ENCODE assay signal across 10 cellular contexts in the genomic region with DNA sequence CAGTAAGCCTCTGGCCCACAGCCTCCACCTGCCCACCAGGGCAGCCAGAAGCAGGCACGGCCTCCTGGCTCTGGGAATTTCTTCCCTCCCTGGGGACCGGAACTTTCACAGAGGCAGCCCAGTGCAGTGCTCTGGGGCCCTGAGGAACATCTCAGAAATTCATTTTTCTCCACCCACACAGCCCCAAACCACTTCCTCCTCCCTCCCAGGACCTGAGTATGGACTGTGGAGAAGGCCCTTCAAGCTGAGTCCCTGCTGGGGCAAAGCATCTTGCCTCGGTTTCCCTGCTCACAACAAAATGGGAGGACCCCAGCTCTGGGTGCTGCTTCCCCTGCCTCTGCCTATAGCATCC.
DNase-seq lines count a peak whose midpoint lies in the region; ATAC-seq, FAIRE-seq and TF ChIP-seq lines count a peak whose summit lies in the region.
"Had no signal": no experiment of that assay in that cellular context is flagged by ENCODE, and none has a peak within 500 bp of the region (broad histone marks: within the 10 kb centered on the region; RNA-seq: fewer than 3 reads in every experiment).

No MANE protein-coding gene starts in this region.

- H3K9ac ChIP-seq in GM12878 (ENCODE audit: control insufficient read depth, insufficient read depth, low read length): peak overlapping the region; percentile 15

- no TSS peak for BruUV-seq in GM12878 (replicated peaks; lab: Mats Ljungman, UMichigan)

- intact Hi-C loops in GM12878 (cut with micrococcal nuclease; ENCODE audit: unreplicated experiment): no loop called here

- POLR2A ChIA-PET in GM12878 (lab: Charles Lee): no interaction called here

- DNase-seq in EL: peak; percentile 76
- no peak for DNase-seq in GM12878 (ENCODE audit: low read depth, low spot score)
- DNase-seq in kidney tubule cell (ENCODE audit: low spot score): no peak
- no peak for DNase-seq in NCI-H524 treated with DMSO at 0.1 percent for 48 hours (lab: John Stamatoyannopoulos, UW)
- no peak for DNase-seq in NCI-H1417 treated with DMSO at 0.1 percent for 48 hours (lab: John Stamatoyannopoulos, UW)
- DNase-seq: head of caudate nucleus, NCI-H146 had no signal

- H3K9me3 ChIP-seq in GM12878 (replicated peaks; ENCODE audit: control insufficient read depth, insufficient read depth, low read length): no peaks in the 10 kb centered on the region
- H3K9me3 ChIP-seq in neutrophil: no peaks in the 10 kb centered on the region

- no peaks in the 10 kb centered on the region for H3K27me3 ChIP-seq in GM12878 (replicated peaks in 1 of 2; ENCODE audit: control insufficient read depth in 2 of 2, insufficient read depth in 2 of 2, low read length in 1 of 2)
- H3K27me3 ChIP-seq in neutrophil: no peaks in the 10 kb centered on the region

- H2AFZ ChIP-seq in GM12878 (ENCODE audit: control insufficient read depth, low read depth, low read length): no peak overlapping the region; the same call in 1 of the 2 replicates

- FAIRE-seq in GM12878 (lab: Jason Lieb, UNC): no peak

- H3K4me3 ChIP-seq in GM12878: no peak overlapping the region
- no peak overlapping the region for H3K4me3 ChIP-seq in neutrophil (ENCODE audit: low read depth in 1 of 2, low read length in 1 of 2)

- CTCF ChIA-PET in GM12878 (lab: Yijun Ruan, JAX): interaction anchor here (1.0 kb wide), 1 partner anchor 96 kb away, joined by 3 read pairs; no protein-coding TSS in a partner anchor

- no peak for TF ChIP-seq EP300 in GM12878 (IDR thresholded peaks at IDR 0.05; ENCODE audit: borderline replicate concordance in 1 of 2, control insufficient read depth in 1 of 2, low read depth in 2 of 2, low read length in 2 of 2)

- in situ Hi-C loops in GM12878 (cut with MboI): no loop called here

- SMC1A ChIA-PET in GM12878 (lab: Charles Lee; ENCODE audit: uncharacterized antibody, unreplicated experiment): interaction anchor here (1.1 kb wide), 1 partner anchor 48 kb away, joined by 3 read pairs; no protein-coding TSS in a partner anchor

- H3K36me3 ChIP-seq in GM12878 (ENCODE audit: control insufficient read depth in 2 of 2, insufficient read depth in 2 of 2, low read length in 1 of 2): peaks cover 0 to 24% of the 10 kb centered on the region in 2 experiments; a peak in 3 of 4 replicates
- H3K36me3 ChIP-seq in neutrophil: peaks cover 46% of the 10 kb centered on the region

- H3K79me2 ChIP-seq in GM12878 (ENCODE audit: control insufficient read depth, insufficient read depth, low read length): no peaks in the 10 kb centered on the region; the same call in 1 of the 2 replicates

- 9% methylated on average over 3 of the region's 3 CpGs for WGBS in GM12878 (ENCODE audit: insufficient coverage, insufficient replicate concordance, low lambda C conversion rate, missing lambda C conversion rate)

- no peak for TF ChIP-seq POLR2A in GM12878 (IDR thresholded peaks at IDR 0.05; ENCODE audit: low read depth, low read length)

- no peak for TF ChIP-seq RAD21 in GM12878 (IDR thresholded peaks at IDR 0.05; ENCODE audit: insufficient read depth, low read depth, low read length)

- peak overlapping the region; percentile 7 for H3K4me2 ChIP-seq in GM12878 (ENCODE audit: control insufficient read depth, insufficient read depth)

- peaks cover 17% of the 10 kb centered on the region for H3K4me1 ChIP-seq in GM12878 (ENCODE audit: control insufficient read depth, insufficient read depth, low read length)
- H3K4me1 ChIP-seq in neutrophil (ENCODE audit: control insufficient read depth in 1 of 2, insufficient read depth in 1 of 2, low read depth in 1 of 2, low read length in 1 of 2): peaks cover 5 to 10% of the 10 kb centered on the region in 2 experiments

- no peaks in the 10 kb centered on the region for H4K20me1 ChIP-seq in GM12878 (ENCODE audit: control insufficient read depth, insufficient read depth)

- RAD21 ChIA-PET in GM12878 (lab: Charles Lee; ENCODE audit: unreplicated experiment): no interaction called here

- ATAC-seq in HG03103 (IDR thresholded peaks at IDR 0.05; ENCODE audit: low read depth, unreplicated experiment) (peak; percentile 51), GM12878 (peak; percentile 76), HG03460 (IDR thresholded peaks at IDR 0.05; ENCODE audit: unreplicated experiment) (no peak)

- H3K27ac ChIP-seq in GM12878 (ENCODE audit: control insufficient read depth, insufficient read depth) (peak overlapping the region; percentile 41), neutrophil (peak overlapping the region; percentile 59)

- TF ChIP-seq CTCF in GM12878 (IDR thresholded peaks at IDR 0.05 in 2 of 3, conservative IDR thresholded peaks at IDR 0.05 in 1 of 3; ENCODE audit: control insufficient read depth in 2 of 3, extremely low read depth in 1 of 3, insufficient read depth in 1 of 3, low read depth in 3 of 3, low read length in 3 of 3) (no peak), neutrophil (IDR thresholded peaks at IDR 0.05) (no peak)

TF ChIP-seq in GM12878, 131 proteins besides CTCF, POLR2A, EP300 and RAD21 (continues in another document):
- TF ChIP-seq POU2F2 (IDR thresholded peaks at IDR 0.05; ENCODE audit: borderline replicate concordance, low read depth, low read length) (no peak), PAX5 (IDR thresholded peaks at IDR 0.05; ENCODE audit: borderline replicate concordance, low read depth, low read length) (0 out of 2 replicates have a peak, but pooled peaks have one; percentile 10), GATAD2B (conservative IDR thresholded peaks at IDR 0.05; ENCODE audit: low read depth) (peak; percentile 85), RUNX3 (IDR thresholded peaks at IDR 0.05; ENCODE audit: low read length) (peak; percentile 87), CEBPZ (IDR thresholded peaks at IDR 0.05; ENCODE audit: low read depth, low read length) (no peak), RELB (IDR thresholded peaks at IDR 0.05; ENCODE audit: low read depth) (peak; percentile 47), MEF2B (IDR thresholded peaks at IDR 0.05; ENCODE audit: partially characterized antibody, poor library complexity, severe bottlenecking) (peak; percentile 96), TCF12 (IDR thresholded peaks at IDR 0.05; ENCODE audit: low read depth, low read length) (0 out of 2 replicates have a peak, but pooled peaks have one; percentile 53), MTA2 (IDR thresholded peaks at IDR 0.05; ENCODE audit: low read depth) (no peak)
- TF ChIP-seq, protein P1, sequence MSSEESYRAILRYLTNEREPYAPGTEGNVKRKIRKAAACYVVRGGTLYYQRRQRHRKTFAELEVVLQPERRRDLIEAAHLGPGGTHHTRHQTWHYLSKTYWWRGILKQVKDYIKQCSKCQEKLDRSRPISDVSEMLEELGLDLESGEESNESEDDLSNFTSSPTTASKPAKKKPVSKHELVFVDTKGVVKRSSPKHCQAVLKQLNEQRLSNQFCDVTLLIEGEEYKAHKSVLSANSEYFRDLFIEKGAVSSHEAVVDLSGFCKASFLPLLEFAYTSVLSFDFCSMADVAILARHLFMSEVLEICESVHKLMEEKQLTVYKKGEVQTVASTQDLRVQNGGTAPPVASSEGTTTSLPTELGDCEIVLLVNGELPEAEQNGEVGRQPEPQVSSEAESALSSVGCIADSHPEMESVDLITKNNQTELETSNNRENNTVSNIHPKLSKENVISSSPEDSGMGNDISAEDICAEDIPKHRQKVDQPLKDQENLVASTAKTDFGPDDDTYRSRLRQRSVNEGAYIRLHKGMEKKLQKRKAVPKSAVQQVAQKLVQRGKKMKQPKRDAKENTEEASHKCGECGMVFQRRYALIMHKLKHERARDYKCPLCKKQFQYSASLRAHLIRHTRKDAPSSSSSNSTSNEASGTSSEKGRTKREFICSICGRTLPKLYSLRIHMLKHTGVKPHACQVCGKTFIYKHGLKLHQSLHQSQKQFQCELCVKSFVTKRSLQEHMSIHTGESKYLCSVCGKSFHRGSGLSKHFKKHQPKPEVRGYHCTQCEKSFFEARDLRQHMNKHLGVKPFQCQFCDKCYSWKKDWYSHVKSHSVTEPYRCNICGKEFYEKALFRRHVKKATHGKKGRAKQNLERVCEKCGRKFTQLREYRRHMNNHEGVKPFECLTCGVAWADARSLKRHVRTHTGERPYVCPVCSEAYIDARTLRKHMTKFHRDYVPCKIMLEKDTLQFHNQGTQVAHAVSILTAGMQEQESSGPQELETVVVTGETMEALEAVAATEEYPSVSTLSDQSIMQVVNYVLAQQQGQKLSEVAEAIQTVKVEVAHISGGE (CRISPR knock-in tag; IDR thresholded peaks at IDR 0.05): no peak
